Comparison of ENCODE assay signal across 3 cellular contexts in the genomic region with DNA sequence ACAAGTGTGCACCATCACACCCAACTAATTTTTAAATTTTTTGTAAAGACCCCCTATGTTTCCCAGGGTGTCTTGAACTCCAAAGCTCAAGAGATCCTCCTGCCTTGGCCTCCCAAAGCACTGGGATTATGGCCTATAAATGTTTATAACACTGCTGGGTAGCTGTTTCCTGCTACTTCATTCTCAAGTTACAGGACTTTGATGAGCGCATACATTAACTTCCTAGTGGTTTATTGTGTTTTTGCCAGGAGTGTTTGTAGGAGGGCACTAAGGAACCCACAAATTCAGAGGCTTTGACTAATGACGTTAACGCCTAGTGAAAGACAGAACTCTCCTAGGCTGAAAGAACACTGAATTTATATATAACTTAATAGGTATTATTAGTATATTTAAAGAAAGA.
TF ChIP-seq lines count a peak whose summit lies in the region.

No MANE protein-coding gene starts in this region.

TF ChIP-seq in GM23338, 12 proteins besides CTCF, POLR2A, EP300 and RAD21 (continued from another document and continues in another):
- TF ChIP-seq, protein P1, sequence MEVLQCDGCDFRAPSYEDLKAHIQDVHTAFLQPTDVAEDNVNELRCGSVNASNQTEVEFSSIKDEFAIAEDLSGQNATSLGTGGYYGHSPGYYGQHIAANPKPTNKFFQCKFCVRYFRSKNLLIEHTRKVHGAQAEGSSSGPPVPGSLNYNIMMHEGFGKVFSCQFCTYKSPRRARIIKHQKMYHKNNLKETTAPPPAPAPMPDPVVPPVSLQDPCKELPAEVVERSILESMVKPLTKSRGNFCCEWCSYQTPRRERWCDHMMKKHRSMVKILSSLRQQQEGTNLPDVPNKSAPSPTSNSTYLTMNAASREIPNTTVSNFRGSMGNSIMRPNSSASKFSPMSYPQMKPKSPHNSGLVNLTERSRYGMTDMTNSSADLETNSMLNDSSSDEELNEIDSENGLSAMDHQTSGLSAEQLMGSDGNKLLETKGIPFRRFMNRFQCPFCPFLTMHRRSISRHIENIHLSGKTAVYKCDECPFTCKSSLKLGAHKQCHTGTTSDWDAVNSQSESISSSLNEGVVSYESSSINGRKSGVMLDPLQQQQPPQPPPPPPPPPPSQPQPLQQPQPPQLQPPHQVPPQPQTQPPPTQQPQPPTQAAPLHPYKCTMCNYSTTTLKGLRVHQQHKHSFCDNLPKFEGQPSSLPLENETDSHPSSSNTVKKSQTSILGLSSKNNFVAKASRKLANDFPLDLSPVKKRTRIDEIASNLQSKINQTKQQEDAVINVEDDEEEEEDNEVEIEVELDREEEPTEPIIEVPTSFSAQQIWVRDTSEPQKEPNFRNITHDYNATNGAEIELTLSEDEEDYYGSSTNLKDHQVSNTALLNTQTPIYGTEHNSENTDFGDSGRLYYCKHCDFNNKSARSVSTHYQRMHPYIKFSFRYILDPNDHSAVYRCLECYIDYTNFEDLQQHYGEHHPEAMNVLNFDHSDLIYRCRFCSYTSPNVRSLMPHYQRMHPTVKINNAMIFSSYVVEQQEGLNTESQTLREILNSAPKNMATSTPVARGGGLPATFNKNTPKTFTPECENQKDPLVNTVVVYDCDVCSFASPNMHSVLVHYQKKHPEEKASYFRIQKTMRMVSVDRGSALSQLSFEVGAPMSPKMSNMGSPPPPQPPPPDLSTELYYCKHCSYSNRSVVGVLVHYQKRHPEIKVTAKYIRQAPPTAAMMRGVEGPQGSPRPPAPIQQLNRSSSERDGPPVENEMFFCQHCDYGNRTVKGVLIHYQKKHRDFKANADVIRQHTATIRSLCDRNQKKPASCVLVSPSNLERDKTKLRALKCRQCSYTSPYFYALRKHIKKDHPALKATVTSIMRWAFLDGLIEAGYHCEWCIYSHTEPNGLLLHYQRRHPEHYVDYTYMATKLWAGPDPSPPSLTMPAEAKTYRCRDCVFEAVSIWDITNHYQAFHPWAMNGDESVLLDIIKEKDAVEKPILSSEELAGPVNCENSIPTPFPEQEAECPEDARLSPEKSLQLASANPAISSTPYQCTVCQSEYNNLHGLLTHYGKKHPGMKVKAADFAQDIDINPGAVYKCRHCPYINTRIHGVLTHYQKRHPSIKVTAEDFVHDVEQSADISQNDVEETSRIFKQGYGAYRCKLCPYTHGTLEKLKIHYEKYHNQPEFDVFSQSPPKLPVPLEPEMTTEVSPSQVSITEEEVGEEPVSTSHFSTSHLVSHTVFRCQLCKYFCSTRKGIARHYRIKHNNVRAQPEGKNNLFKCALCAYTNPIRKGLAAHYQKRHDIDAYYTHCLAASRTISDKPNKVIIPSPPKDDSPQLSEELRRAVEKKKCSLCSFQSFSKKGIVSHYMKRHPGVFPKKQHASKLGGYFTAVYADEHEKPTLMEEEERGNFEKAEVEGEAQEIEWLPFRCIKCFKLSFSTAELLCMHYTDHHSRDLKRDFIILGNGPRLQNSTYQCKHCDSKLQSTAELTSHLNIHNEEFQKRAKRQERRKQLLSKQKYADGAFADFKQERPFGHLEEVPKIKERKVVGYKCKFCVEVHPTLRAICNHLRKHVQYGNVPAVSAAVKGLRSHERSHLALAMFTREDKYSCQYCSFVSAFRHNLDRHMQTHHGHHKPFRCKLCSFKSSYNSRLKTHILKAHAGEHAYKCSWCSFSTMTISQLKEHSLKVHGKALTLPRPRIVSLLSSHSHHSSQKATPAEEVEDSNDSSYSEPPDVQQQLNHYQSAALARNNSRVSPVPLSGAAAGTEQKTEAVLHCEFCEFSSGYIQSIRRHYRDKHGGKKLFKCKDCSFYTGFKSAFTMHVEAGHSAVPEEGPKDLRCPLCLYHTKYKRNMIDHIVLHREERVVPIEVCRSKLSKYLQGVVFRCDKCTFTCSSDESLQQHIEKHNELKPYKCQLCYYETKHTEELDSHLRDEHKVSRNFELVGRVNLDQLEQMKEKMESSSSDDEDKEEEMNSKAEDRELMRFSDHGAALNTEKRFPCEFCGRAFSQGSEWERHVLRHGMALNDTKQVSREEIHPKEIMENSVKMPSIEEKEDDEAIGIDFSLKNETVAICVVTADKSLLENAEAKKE (CRISPR knock-in tag; IDR thresholded peaks at IDR 0.05): no peak
- no peak for TF ChIP-seq JUNB (IDR thresholded peaks at IDR 0.05; ENCODE audit: unreplicated experiment)
- TF ChIP-seq EZH2 (IDR thresholded peaks at IDR 0.05; ENCODE audit: low read depth, unreplicated experiment): no peak
- TF ChIP-seq POLR2AphosphoS5 (IDR thresholded peaks at IDR 0.05; ENCODE audit: low read depth): no peak
- TF ChIP-seq EZH2phosphoT487 (IDR thresholded peaks at IDR 0.05; ENCODE audit: unreplicated experiment): no peak
- TF ChIP-seq ZNF331 (CRISPR knock-in tag; IDR thresholded peaks at IDR 0.05; ENCODE audit: low read depth): no peak
- TF ChIP-seq STAT1 (IDR thresholded peaks at IDR 0.05; ENCODE audit: unreplicated experiment): no peak
- no peak for TF ChIP-seq NANOG (IDR thresholded peaks at IDR 0.05; ENCODE audit: borderline replicate concordance)
- TF ChIP-seq CREB1 (CRISPR knock-in tag; IDR thresholded peaks at IDR 0.05; ENCODE audit: low read depth): no peak

TF ChIP-seq in HEK293, 187 proteins besides CTCF, POLR2A, EP300 and RAD21 (continued from another document and continues in another):
- TF ChIP-seq, protein P2, sequence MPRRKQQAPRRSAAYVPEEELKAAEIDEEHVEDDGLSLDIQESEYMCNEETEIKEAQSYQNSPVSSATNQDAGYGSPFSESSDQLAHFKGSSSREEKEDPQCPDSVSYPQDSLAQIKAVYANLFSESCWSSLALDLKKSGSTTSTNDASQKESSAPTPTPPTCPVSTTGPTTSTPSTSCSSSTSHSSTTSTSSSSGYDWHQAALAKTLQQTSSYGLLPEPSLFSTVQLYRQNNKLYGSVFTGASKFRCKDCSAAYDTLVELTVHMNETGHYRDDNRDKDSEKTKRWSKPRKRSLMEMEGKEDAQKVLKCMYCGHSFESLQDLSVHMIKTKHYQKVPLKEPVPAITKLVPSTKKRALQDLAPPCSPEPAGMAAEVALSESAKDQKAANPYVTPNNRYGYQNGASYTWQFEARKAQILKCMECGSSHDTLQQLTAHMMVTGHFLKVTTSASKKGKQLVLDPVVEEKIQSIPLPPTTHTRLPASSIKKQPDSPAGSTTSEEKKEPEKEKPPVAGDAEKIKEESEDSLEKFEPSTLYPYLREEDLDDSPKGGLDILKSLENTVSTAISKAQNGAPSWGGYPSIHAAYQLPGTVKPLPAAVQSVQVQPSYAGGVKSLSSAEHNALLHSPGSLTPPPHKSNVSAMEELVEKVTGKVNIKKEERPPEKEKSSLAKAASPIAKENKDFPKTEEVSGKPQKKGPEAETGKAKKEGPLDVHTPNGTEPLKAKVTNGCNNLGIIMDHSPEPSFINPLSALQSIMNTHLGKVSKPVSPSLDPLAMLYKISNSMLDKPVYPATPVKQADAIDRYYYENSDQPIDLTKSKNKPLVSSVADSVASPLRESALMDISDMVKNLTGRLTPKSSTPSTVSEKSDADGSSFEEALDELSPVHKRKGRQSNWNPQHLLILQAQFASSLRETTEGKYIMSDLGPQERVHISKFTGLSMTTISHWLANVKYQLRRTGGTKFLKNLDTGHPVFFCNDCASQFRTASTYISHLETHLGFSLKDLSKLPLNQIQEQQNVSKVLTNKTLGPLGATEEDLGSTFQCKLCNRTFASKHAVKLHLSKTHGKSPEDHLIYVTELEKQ (tag by site-specific recombination; IDR thresholded peaks at IDR 0.05; ENCODE audit: borderline replicate concordance): no peak
- TF ChIP-seq MZF1 (tag by site-specific recombination; IDR thresholded peaks at IDR 0.05; ENCODE audit: borderline replicate concordance): no peak
- no peak for TF ChIP-seq ZNF544 (tag by site-specific recombination; IDR thresholded peaks at IDR 0.05)
- peak; percentile 35; the same call in 1 of the 2 replicates for TF ChIP-seq ZNF629 (tag by site-specific recombination; IDR thresholded peaks at IDR 0.05)
- no peak for TF ChIP-seq ZNF416 (tag by site-specific recombination; IDR thresholded peaks at IDR 0.05)
- no peak for TF ChIP-seq GFI1B (tag by site-specific recombination; IDR thresholded peaks at IDR 0.05)
- peak; percentile 40; the same call in 1 of the 2 replicates for TF ChIP-seq ZNF394 (tag by site-specific recombination; IDR thresholded peaks at IDR 0.05; ENCODE audit: borderline replicate concordance)
- TF ChIP-seq PRDM1 (tag by site-specific recombination; IDR thresholded peaks at IDR 0.05): no peak
- TF ChIP-seq ZNF175 (tag by site-specific recombination; IDR thresholded peaks at IDR 0.05): no peak
- TF ChIP-seq ZFP69B (tag by site-specific recombination; IDR thresholded peaks at IDR 0.05): no peak
- TF ChIP-seq ZBTB21 (tag by site-specific recombination; IDR thresholded peaks at IDR 0.05): peak; percentile 52; the same call in 1 of the 2 replicates
- no peak for TF ChIP-seq ZNF221 (tag by site-specific recombination; IDR thresholded peaks at IDR 0.05; ENCODE audit: borderline replicate concordance)
- TF ChIP-seq ZNF626 (tag by site-specific recombination; IDR thresholded peaks at IDR 0.05): no peak
- no peak for TF ChIP-seq ZNF266 (tag by site-specific recombination; IDR thresholded peaks at IDR 0.05; ENCODE audit: low read depth)
- TF ChIP-seq SCRT1 (tag by site-specific recombination; IDR thresholded peaks at IDR 0.05; ENCODE audit: borderline replicate concordance): no peak
- no peak for TF ChIP-seq RBAK (tag by site-specific recombination; IDR thresholded peaks at IDR 0.05)
- no peak for TF ChIP-seq GLIS2 (tag by site-specific recombination; IDR thresholded peaks at IDR 0.05)
- TF ChIP-seq ZFHX2 (tag by site-specific recombination; conservative IDR thresholded peaks at IDR 0.05): no peak
- no peak for TF ChIP-seq WT1 (tag by site-specific recombination; IDR thresholded peaks at IDR 0.05)
- TF ChIP-seq, protein P3, sequence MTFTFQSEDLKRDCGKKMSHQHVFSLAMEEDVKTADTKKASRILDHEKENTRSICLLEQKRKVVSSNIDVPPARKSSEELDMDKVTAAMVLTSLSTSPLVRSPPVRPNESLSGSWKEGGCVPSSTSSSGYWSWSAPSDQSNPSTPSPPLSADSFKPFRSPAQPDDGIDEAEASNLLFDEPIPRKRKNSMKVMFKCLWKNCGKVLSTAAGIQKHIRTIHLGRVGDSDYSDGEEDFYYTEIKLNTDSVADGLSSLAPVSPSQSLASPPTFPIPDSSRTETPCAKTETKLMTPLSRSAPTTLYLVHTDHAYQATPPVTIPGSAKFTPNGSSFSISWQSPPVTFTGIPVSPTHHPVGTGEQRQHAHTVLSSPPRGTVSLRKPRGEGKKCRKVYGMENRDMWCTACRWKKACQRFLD (tag by site-specific recombination; IDR thresholded peaks at IDR 0.05): no peak
- no peak for TF ChIP-seq ZNF670 (tag by site-specific recombination; IDR thresholded peaks at IDR 0.05; ENCODE audit: low read depth)

TF ChIP-seq in WTC11, 78 proteins besides CTCF, POLR2A, EP300 and RAD21 (continued from another document):
- TF ChIP-seq, protein P4, sequence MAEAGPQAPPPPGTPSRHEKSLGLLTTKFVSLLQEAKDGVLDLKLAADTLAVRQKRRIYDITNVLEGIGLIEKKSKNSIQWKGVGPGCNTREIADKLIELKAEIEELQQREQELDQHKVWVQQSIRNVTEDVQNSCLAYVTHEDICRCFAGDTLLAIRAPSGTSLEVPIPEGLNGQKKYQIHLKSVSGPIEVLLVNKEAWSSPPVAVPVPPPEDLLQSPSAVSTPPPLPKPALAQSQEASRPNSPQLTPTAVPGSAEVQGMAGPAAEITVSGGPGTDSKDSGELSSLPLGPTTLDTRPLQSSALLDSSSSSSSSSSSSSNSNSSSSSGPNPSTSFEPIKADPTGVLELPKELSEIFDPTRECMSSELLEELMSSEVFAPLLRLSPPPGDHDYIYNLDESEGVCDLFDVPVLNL (CRISPR knock-in tag; IDR thresholded peaks at IDR 0.05; ENCODE audit: borderline replicate concordance, low read depth): no peak
- TF ChIP-seq, protein P5, sequence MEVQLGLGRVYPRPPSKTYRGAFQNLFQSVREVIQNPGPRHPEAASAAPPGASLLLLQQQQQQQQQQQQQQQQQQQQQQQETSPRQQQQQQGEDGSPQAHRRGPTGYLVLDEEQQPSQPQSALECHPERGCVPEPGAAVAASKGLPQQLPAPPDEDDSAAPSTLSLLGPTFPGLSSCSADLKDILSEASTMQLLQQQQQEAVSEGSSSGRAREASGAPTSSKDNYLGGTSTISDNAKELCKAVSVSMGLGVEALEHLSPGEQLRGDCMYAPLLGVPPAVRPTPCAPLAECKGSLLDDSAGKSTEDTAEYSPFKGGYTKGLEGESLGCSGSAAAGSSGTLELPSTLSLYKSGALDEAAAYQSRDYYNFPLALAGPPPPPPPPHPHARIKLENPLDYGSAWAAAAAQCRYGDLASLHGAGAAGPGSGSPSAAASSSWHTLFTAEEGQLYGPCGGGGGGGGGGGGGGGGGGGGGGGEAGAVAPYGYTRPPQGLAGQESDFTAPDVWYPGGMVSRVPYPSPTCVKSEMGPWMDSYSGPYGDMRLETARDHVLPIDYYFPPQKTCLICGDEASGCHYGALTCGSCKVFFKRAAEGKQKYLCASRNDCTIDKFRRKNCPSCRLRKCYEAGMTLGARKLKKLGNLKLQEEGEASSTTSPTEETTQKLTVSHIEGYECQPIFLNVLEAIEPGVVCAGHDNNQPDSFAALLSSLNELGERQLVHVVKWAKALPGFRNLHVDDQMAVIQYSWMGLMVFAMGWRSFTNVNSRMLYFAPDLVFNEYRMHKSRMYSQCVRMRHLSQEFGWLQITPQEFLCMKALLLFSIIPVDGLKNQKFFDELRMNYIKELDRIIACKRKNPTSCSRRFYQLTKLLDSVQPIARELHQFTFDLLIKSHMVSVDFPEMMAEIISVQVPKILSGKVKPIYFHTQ (CRISPR knock-in tag; IDR thresholded peaks at IDR 0.05): no peak
- TF ChIP-seq, protein P6, sequence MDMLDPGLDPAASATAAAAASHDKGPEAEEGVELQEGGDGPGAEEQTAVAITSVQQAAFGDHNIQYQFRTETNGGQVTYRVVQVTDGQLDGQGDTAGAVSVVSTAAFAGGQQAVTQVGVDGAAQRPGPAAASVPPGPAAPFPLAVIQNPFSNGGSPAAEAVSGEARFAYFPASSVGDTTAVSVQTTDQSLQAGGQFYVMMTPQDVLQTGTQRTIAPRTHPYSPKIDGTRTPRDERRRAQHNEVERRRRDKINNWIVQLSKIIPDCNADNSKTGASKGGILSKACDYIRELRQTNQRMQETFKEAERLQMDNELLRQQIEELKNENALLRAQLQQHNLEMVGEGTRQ (CRISPR knock-in tag; IDR thresholded peaks at IDR 0.05): no peak
- TF ChIP-seq SP1 (CRISPR knock-in tag; conservative IDR thresholded peaks at IDR 0.05): no peak
TF ChIP-seq in WTC11: peak in this region for 0.
